Comparison of ENCODE assay signal across 8 cellular contexts in genomic region chr3:184135149-184135910, GRCh38. TPM values are rescaled to one million over a fixed set of nuclear protein-coding genes. Genes with fewer than 3 reads are reported as not detected.
DNase-seq lines count a peak whose midpoint lies in the region; ATAC-seq and TF ChIP-seq lines count a peak whose summit lies in the region.

TSS of gene EIF2B5 (plus strand) at chr3:184135358. CDS start at chr3:184135386, 28 bp downstream.

- POLR2A ChIA-PET in HEK293T (lab: Yijun Ruan, JAX), result interaction anchor here (0.7 to 1.9 kb wide), 15 partner anchors 9 to 125 kb away, joined by 3 to 15 read pairs (median 3); partner anchors contain the start of genes AP2M1 and DVL3

- peaks cover 0 to 27% (median 6%) of the 10 kb centered on the region in 3 donors for H3K4me1 ChIP-seq in gastroesophageal sphincter

- H3K27ac Mint-ChIP-seq in activated naive CD4-positive, alpha-beta T cell treated with anti-CD3 and anti-CD28 coated beads for 36 hours, result peak within 1 kb of the TSS; percentile 97

- peak within 1 kb of the TSS; percentile 97 for H3K4me3 Mint-ChIP-seq in activated naive CD4-positive, alpha-beta T cell treated with anti-CD3 and anti-CD28 coated beads for 36 hours

- peak in 3 of 4 experiments; percentile 23 to 80 (median 31) for TF ChIP-seq CTCF in gastroesophageal sphincter (IDR thresholded peaks at IDR 0.05)

- H3K36me3 ChIP-seq in gastroesophageal sphincter, result peaks cover 0 to 33% of the 10 kb centered on the region in 2 donors

- intact Hi-C loops in activated naive CD4-positive, alpha-beta T cell treated with anti-CD3 and anti-CD28 coated beads for 36 hours (cut with micrococcal nuclease), result loop anchor here (1.0 to 10.0 kb wide), 11 partner anchors 20 to 579 kb away; partner anchors contain the start of genes ABCC5, ABCF3, AP2M1 and DVL3

- TF ChIP-seq POLR2A in gastroesophageal sphincter (IDR thresholded peaks at IDR 0.05), result peak; percentile 55 to 62

- in situ Hi-C loops in SK-MEL-5 (cut with HindIII; ENCODE audit: low pct_unique_long_range_greater_than_20kb, low sequenced_read_pairs), result no loop called here

- no peaks in the 10 kb centered on the region for H3K9me3 ChIP-seq in gastroesophageal sphincter

- H3K27me3 Mint-ChIP-seq in activated naive CD4-positive, alpha-beta T cell treated with anti-CD3 and anti-CD28 coated beads for 36 hours (ENCODE audit: low read depth), result no peaks in the 10 kb centered on the region

- H3K27ac ChIP-seq in gastroesophageal sphincter, result peak within 1 kb of the TSS; percentile 84 to 92 (median 86)
- peak within 1 kb of the TSS; percentile 88 for H3K27ac ChIP-seq in temporal lobe (ENCODE audit: low read depth, low read length)

- no peak for TF ChIP-seq EP300 in gastroesophageal sphincter (IDR thresholded peaks at IDR 0.05)

- H3K27me3 ChIP-seq in gastroesophageal sphincter, result no peaks in the 10 kb centered on the region

- peaks cover 11% of the 10 kb centered on the region for H3K36me3 Mint-ChIP-seq in activated naive CD4-positive, alpha-beta T cell treated with anti-CD3 and anti-CD28 coated beads for 36 hours (ENCODE audit: low read depth)

- peak; percentile 93 for ATAC-seq in gastroesophageal sphincter

- DNase-seq in GM04504 (ENCODE audit: low read depth) (peak; percentile 85), HEK293T (ENCODE audit: extremely low spot score) (peak; percentile 72), MV-4-11 (lab: John Stamatoyannopoulos, UW) (peak; percentile 94), SK-MEL-5 (ENCODE audit: low read depth, low spot score) (peak; percentile 96), nucleus accumbens (lab: John Stamatoyannopoulos, UW) (peak; percentile 62 to 97 (median 90))
- peak; percentile 94 for DNase-seq in activated naive CD4-positive, alpha-beta T cell treated with anti-CD3 and anti-CD28 coated beads for 36 hours

- H3K9me3 Mint-ChIP-seq in activated naive CD4-positive, alpha-beta T cell treated with anti-CD3 and anti-CD28 coated beads for 36 hours, result no peaks in the 10 kb centered on the region

- CTCF ChIA-PET in HEK293T (lab: Yijun Ruan, JAX), result no interaction called here
- CTCF ChIA-PET in activated naive CD4-positive, alpha-beta T cell treated with anti-CD3 and anti-CD28 coated beads for 36 hours (lab: Charles Lee), result interaction anchor here (0.6 to 2.9 kb wide), 5 partner anchors 10 to 1892 kb away, joined by 3 to 7 read pairs (median 3); partner anchors contain the start of gene ABCF3

- H3K4me3 ChIP-seq in gastroesophageal sphincter, result peak within 1 kb of the TSS; percentile 61 to 97

- WGBS in gastroesophageal sphincter (ENCODE audit: low coverage in 1 of 2), 2 donors, result 0 to 1% methylated on average over 7 to 24 of the region's 56 CpGs

- peaks cover 29% of the 10 kb centered on the region for H3K4me1 Mint-ChIP-seq in activated naive CD4-positive, alpha-beta T cell treated with anti-CD3 and anti-CD28 coated beads for 36 hours (ENCODE audit: low read depth)

TF ChIP-seq in HEK293T, 16 proteins besides CTCF, POLR2A, EP300 and RAD21:
- TF ChIP-seq L3MBTL2 (conservative IDR thresholded peaks at IDR 0.05), result peak; percentile 58
- TF ChIP-seq SP1 (IDR thresholded peaks at IDR 0.05), result no peak
- TF ChIP-seq ZNF384 (IDR thresholded peaks at IDR 0.05), result no peak
- TF ChIP-seq NFRKB (IDR thresholded peaks at IDR 0.05), result peak; percentile 65
- TF ChIP-seq FOXK2 (IDR thresholded peaks at IDR 0.05), result no peak
- no peak for TF ChIP-seq HDGF (IDR thresholded peaks at IDR 0.05; ENCODE audit: borderline replicate concordance)
- no peak for TF ChIP-seq SUZ12 (IDR thresholded peaks at IDR 0.05)
- TF ChIP-seq LEF1 (IDR thresholded peaks at IDR 0.05; ENCODE audit: borderline replicate concordance), result no peak
- TF ChIP-seq FOXA1 (IDR thresholded peaks at IDR 0.05), result no peak
- no peak for TF ChIP-seq TARDBP (IDR thresholded peaks at IDR 0.05)
- no peak for TF ChIP-seq CTBP1 (IDR thresholded peaks at IDR 0.05; ENCODE audit: borderline replicate concordance)
- TF ChIP-seq, protein P1, sequence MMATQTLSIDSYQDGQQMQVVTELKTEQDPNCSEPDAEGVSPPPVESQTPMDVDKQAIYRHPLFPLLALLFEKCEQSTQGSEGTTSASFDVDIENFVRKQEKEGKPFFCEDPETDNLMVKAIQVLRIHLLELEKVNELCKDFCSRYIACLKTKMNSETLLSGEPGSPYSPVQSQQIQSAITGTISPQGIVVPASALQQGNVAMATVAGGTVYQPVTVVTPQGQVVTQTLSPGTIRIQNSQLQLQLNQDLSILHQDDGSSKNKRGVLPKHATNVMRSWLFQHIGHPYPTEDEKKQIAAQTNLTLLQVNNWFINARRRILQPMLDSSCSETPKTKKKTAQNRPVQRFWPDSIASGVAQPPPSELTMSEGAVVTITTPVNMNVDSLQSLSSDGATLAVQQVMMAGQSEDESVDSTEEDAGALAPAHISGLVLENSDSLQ (IDR thresholded peaks at IDR 0.05), result no peak
- peak; percentile 62 for TF ChIP-seq ELF4 (IDR thresholded peaks at IDR 0.05)

RNA-seq across cellular contexts. Expression of gene EIF2B5, which starts in this region (rescaled TPM):
- 62.6 and 66.4 TPM in 2 replicates for total RNA-seq in SK-MEL-5 (2014; rRNA removed; shearing (Covaris generic))
- 55.3 and 56.3 TPM in 2 replicates for polyA plus RNA-seq in SK-MEL-5 (2015; cell fraction: cytosol; rRNA removed)
- polyA plus RNA-seq in SK-MEL-5 (2015; cell fraction: nucleus; rRNA removed), result 218 TPM in 2 replicates
- total RNA-seq in activated naive CD4-positive, alpha-beta T cell treated with anti-CD3 and anti-CD28 coated beads for 36 hours, result 10 to 100 TPM; 48.8 to 56.4 TPM
- total RNA-seq in gastroesophageal sphincter (10 to 100 TPM; 36.2 to 49.2 (median 44.3) TPM), temporal lobe (29.7 TPM)

Comparison
In these comparisons a context has a peak if more than half of its experiments do, and no peak if none do; other contexts are left out.
1. Peak in every context shown above with its lines: DNase-seq, ATAC-seq, H3K4me3 ChIP-seq and H3K27ac ChIP-seq.